In genomic region chr16:4330277-4330882, GRCh38 we compare ENCODE assay signal across 1 cellular context.
TF ChIP-seq lines count a peak whose summit lies in the region.

No MANE protein-coding gene starts in this region.

TF ChIP-seq in HepG2, 621 proteins besides CTCF, POLR2A, EP300 and RAD21 (continued from another document):
- peak; percentile 47 to 58; a peak in 3 of 4 replicates for TF ChIP-seq HMGXB4 (CRISPR knock-in tag; IDR thresholded peaks at IDR 0.05; ENCODE audit: borderline replicate concordance in 1 of 2, low read depth in 1 of 2)
- no peak for TF ChIP-seq JUNB (CRISPR knock-in tag; IDR thresholded peaks at IDR 0.05; ENCODE audit: borderline replicate concordance)
- no peak for TF ChIP-seq AFF4 (CRISPR knock-in tag; IDR thresholded peaks at IDR 0.05)
- no peak for TF ChIP-seq MLLT10 (CRISPR knock-in tag; IDR thresholded peaks at IDR 0.05)
- TF ChIP-seq TEAD3 (CRISPR knock-in tag; optimal IDR thresholded peaks at IDR 0.05; ENCODE audit: borderline replicate concordance), result peak; percentile 28
- peak; percentile 27; the same call in 1 of the 2 replicates for TF ChIP-seq THAP11 (CRISPR knock-in tag; IDR thresholded peaks at IDR 0.05)
- TF ChIP-seq MIER3 (CRISPR knock-in tag; IDR thresholded peaks at IDR 0.05; ENCODE audit: borderline replicate concordance), result no peak
- TF ChIP-seq REXO4 (CRISPR knock-in tag; IDR thresholded peaks at IDR 0.05; ENCODE audit: borderline replicate concordance), result no peak
- no peak for TF ChIP-seq SKI (IDR thresholded peaks at IDR 0.05; ENCODE audit: partially characterized antibody)
- no peak for TF ChIP-seq ZMAT5 (CRISPR knock-in tag; IDR thresholded peaks at IDR 0.05; ENCODE audit: borderline replicate concordance, low read depth)
- TF ChIP-seq TARDBP (CRISPR knock-in tag; IDR thresholded peaks at IDR 0.05), result no peak
- TF ChIP-seq ZNF550 (CRISPR knock-in tag; IDR thresholded peaks at IDR 0.05; ENCODE audit: borderline replicate concordance), result no peak
- TF ChIP-seq MATR3 (CRISPR knock-in tag; IDR thresholded peaks at IDR 0.05), result no peak
- TF ChIP-seq MTA1 (CRISPR knock-in tag; IDR thresholded peaks at IDR 0.05; ENCODE audit: borderline replicate concordance), result no peak
- no peak for TF ChIP-seq ZNF775 (CRISPR knock-in tag; IDR thresholded peaks at IDR 0.05; ENCODE audit: borderline replicate concordance)
- no peak for TF ChIP-seq ETS1 (CRISPR knock-in tag; IDR thresholded peaks at IDR 0.05)
- no peak for TF ChIP-seq ZNF800 (CRISPR knock-in tag; IDR thresholded peaks at IDR 0.05)
- TF ChIP-seq ZNF747 (CRISPR knock-in tag; IDR thresholded peaks at IDR 0.05; ENCODE audit: borderline replicate concordance), result no peak
- TF ChIP-seq ZKSCAN1 (IDR thresholded peaks at IDR 0.05; ENCODE audit: low read length), result no peak
- no peak for TF ChIP-seq LRRFIP1 (CRISPR knock-in tag; conservative IDR thresholded peaks at IDR 0.05)
- no peak for TF ChIP-seq PCBP2 (optimal IDR thresholded peaks at IDR 0.05; ENCODE audit: low read depth, low read length, poor library complexity, severe bottlenecking)
- TF ChIP-seq DZIP1 (CRISPR knock-in tag; IDR thresholded peaks at IDR 0.05), result no peak
- no peak for TF ChIP-seq ZNF441 (CRISPR knock-in tag; IDR thresholded peaks at IDR 0.05; ENCODE audit: borderline replicate concordance)
- no peak for TF ChIP-seq MXD3 (CRISPR knock-in tag; IDR thresholded peaks at IDR 0.05)
- TF ChIP-seq ZNF275 (CRISPR knock-in tag; IDR thresholded peaks at IDR 0.05; ENCODE audit: borderline replicate concordance), result no peak
TF ChIP-seq in HepG2: peak in this region for 43.
